1 cellular context compared by ENCODE assay signal in the genomic region with DNA sequence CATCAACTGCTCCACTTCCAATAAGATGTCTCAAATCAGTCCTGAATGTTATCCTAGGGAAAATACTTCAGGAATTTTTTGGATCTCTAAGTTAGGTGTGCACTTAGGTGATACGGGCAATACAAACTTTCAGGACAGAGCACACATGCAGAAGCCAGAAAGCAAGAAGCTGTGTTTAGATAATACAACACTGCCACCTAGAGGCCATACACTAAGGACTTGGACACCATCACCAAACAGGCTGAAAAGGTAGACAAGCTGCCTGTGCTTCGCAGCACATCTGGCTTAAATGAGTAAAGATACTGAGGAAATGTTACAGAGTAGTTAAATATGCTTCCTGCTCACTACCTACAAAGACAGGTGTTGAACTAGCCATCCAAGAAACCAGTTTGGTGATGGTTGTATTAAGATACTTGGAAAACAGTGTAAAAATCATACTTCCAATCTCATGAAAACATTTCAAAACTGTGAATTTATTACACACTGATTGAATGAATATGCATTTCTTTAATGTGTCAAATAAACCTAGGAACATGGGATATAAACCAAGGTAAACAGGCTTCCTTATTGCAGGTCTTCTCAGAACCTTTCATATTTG.
TF ChIP-seq lines count a peak whose summit lies in the region.

No MANE protein-coding gene starts in this region.

TF ChIP-seq in GM12878, 131 proteins besides CTCF, POLR2A, EP300 and RAD21:
- no peak for TF ChIP-seq RBBP5 (conservative IDR thresholded peaks at IDR 0.05)
- TF ChIP-seq CHD1 (IDR thresholded peaks at IDR 0.05; ENCODE audit: low read depth, low read length), result no peak
- no peak for TF ChIP-seq SIN3A (IDR thresholded peaks at IDR 0.05; ENCODE audit: low read depth, low read length)
- TF ChIP-seq SUZ12 (IDR thresholded peaks at IDR 0.05; ENCODE audit: unreplicated experiment), result no peak
- TF ChIP-seq SMARCA5 (IDR thresholded peaks at IDR 0.05), result 0 out of 2 replicates have a peak, but pooled peaks have one; percentile 40
- no peak for TF ChIP-seq SREBF1 (IDR thresholded peaks at IDR 0.05; ENCODE audit: low read length)
- no peak for TF ChIP-seq BHLHE40 (IDR thresholded peaks at IDR 0.05; ENCODE audit: borderline replicate concordance in 1 of 2, low read depth in 2 of 2, low read length in 1 of 2)
- TF ChIP-seq, protein P1, sequence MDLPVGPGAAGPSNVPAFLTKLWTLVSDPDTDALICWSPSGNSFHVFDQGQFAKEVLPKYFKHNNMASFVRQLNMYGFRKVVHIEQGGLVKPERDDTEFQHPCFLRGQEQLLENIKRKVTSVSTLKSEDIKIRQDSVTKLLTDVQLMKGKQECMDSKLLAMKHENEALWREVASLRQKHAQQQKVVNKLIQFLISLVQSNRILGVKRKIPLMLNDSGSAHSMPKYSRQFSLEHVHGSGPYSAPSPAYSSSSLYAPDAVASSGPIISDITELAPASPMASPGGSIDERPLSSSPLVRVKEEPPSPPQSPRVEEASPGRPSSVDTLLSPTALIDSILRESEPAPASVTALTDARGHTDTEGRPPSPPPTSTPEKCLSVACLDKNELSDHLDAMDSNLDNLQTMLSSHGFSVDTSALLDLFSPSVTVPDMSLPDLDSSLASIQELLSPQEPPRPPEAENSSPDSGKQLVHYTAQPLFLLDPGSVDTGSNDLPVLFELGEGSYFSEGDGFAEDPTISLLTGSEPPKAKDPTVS (IDR thresholded peaks at IDR 0.05; ENCODE audit: low read depth, low read length), result no peak
- TF ChIP-seq, protein P2, sequence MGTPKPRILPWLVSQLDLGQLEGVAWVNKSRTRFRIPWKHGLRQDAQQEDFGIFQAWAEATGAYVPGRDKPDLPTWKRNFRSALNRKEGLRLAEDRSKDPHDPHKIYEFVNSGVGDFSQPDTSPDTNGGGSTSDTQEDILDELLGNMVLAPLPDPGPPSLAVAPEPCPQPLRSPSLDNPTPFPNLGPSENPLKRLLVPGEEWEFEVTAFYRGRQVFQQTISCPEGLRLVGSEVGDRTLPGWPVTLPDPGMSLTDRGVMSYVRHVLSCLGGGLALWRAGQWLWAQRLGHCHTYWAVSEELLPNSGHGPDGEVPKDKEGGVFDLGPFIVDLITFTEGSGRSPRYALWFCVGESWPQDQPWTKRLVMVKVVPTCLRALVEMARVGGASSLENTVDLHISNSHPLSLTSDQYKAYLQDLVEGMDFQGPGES (IDR thresholded peaks at IDR 0.05), result no peak
- TF ChIP-seq ZNF687 (IDR thresholded peaks at IDR 0.05), result no peak
- no peak for TF ChIP-seq BACH1 (IDR thresholded peaks at IDR 0.05; ENCODE audit: borderline replicate concordance)
- TF ChIP-seq HDGF (IDR thresholded peaks at IDR 0.05), result no peak
- no peak for TF ChIP-seq NFYA (IDR thresholded peaks at IDR 0.05; ENCODE audit: borderline replicate concordance, low read depth, low read length)
- TF ChIP-seq NBN (IDR thresholded peaks at IDR 0.05), result no peak
- TF ChIP-seq YY1 (IDR thresholded peaks at IDR 0.05; ENCODE audit: low read depth, low read length), result 0 out of 2 replicates have a peak, but pooled peaks have one; percentile 38
- no peak for TF ChIP-seq SUPT20H (IDR thresholded peaks at IDR 0.05; ENCODE audit: borderline replicate concordance, control insufficient read depth, low read depth, low read length)
- peak; percentile 53; the same call in 1 of the 2 replicates for TF ChIP-seq SMC3 (IDR thresholded peaks at IDR 0.05; ENCODE audit: borderline replicate concordance, low read length)
- TF ChIP-seq MEF2B (IDR thresholded peaks at IDR 0.05; ENCODE audit: partially characterized antibody, poor library complexity, severe bottlenecking), result no peak
- no peak for TF ChIP-seq RFX5 (IDR thresholded peaks at IDR 0.05; ENCODE audit: low read depth, low read length)
- TF ChIP-seq IKZF1 (conservative IDR thresholded peaks at IDR 0.05), result no peak
- no peak for TF ChIP-seq ZNF207 (IDR thresholded peaks at IDR 0.05; ENCODE audit: borderline replicate concordance)
- TF ChIP-seq TCF3 (IDR thresholded peaks at IDR 0.05; ENCODE audit: borderline replicate concordance, insufficient read depth, low read depth, low read length), result no peak
- TF ChIP-seq TCF7 (IDR thresholded peaks at IDR 0.05; ENCODE audit: borderline replicate concordance), result no peak
- TF ChIP-seq USF2 (IDR thresholded peaks at IDR 0.05; ENCODE audit: borderline replicate concordance, low read depth, low read length), result no peak
- no peak for TF ChIP-seq KDM1A (IDR thresholded peaks at IDR 0.05; ENCODE audit: borderline replicate concordance)
- TF ChIP-seq ZNF274 (IDR thresholded peaks at IDR 0.05; ENCODE audit: insufficient read depth, insufficient read length), result no peak
- TF ChIP-seq SREBF2 (IDR thresholded peaks at IDR 0.05; ENCODE audit: low read length), result no peak
